14 cellular contexts compared by ENCODE assay signal in the genomic region with DNA sequence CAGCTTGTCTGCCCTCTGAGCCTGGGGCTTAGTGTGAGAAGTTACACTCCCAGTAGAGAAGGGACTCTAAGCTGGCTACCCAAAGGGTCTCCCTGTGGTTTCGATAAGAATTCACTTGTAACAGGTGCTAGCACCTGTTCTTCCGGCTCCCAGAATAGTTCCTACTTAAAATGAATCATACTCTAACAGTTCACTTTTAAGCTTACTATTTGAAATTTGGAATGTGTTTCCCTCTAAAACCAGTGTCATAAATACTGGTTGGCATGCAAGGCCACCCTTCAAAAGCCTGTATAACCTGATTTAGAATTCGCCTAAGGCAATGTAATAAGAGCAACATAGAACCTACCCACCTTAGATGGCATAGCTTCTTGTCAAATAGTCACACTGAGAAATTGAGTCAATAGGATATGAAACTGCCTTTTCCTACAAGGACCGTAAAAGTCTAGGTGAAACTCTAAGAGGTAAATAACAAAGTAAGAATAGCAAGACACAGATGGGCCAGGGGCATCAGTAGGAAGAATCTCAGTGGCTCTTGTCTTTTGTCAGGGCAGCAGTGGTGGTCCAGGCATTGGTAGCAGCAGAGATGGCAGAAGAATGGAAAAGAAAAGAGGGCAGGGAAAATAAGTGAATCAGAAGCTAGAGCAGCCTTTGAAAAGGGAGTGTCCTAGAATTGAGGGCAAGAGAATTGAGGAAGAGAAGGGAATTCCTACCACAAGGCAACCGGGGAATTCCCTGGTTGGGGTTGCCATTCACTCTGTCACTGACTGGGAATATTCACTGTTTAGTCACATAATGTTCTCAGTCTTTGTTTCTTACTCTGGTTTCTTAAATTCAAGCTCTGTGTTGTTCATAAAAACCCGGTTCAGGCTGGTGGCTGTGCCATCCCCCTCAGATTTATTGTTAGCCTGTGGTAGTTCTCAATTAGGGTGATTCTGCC.
DNase-seq lines count a peak whose midpoint lies in the region; ATAC-seq, FAIRE-seq and TF ChIP-seq lines count a peak whose summit lies in the region.
"Had no signal": no experiment of that assay in that cellular context is flagged by ENCODE, and none has a peak within 500 bp of the region (broad histone marks: within the 10 kb centered on the region; RNA-seq: fewer than 3 reads in every experiment).

No MANE protein-coding gene starts in this region.

- 85 to 89% methylated on average over 6 of the region's 6 CpGs for WGBS in testis, 2 donors

- no peaks in the 10 kb centered on the region for H3K9me3 Mint-ChIP-seq in activated T-helper 1 cell treated with anti-CD3 and anti-CD28 coated beads, Interleukin-12 subunit alpha, Interleukin-12 subunit beta, Interleukin-2, Interleukin-4 antibody, amounts not matched to agents 30 ng/mL and 10 ng/mL and 1 ng/mL, durations not matched to agents 14 hours and 24 hours and 36 hours

- no peaks in the 10 kb centered on the region for H3K27me3 Mint-ChIP-seq in activated T-helper 1 cell treated with anti-CD3 and anti-CD28 coated beads, Interleukin-12 subunit alpha, Interleukin-12 subunit beta, Interleukin-2, Interleukin-4 antibody, amounts not matched to agents 30 ng/mL and 10 ng/mL and 1 ng/mL, durations not matched to agents 14 hours and 24 hours and 36 hours (ENCODE audit: insufficient read depth)

- peaks cover 22% of the 10 kb centered on the region for H3K36me3 Mint-ChIP-seq in activated T-helper 1 cell treated with anti-CD3 and anti-CD28 coated beads, Interleukin-12 subunit alpha, Interleukin-12 subunit beta, Interleukin-2, Interleukin-4 antibody, amounts not matched to agents 30 ng/mL and 10 ng/mL and 1 ng/mL, durations not matched to agents 14 hours and 24 hours and 36 hours (ENCODE audit: low read depth)

- no peak for TF ChIP-seq POLR2A in testis (IDR thresholded peaks at IDR 0.05)

- peak overlapping the region; percentile 95 for H3K27ac Mint-ChIP-seq in activated T-helper 1 cell treated with anti-CD3 and anti-CD28 coated beads, Interleukin-12 subunit alpha, Interleukin-12 subunit beta, Interleukin-2, Interleukin-4 antibody, amounts not matched to agents 30 ng/mL and 10 ng/mL and 1 ng/mL, durations not matched to agents 14 hours and 24 hours and 36 hours

- TF ChIP-seq CTCF in testis (IDR thresholded peaks at IDR 0.05) = no peak

- ATAC-seq in HG02884 (IDR thresholded peaks at IDR 0.05; ENCODE audit: unreplicated experiment) (no peak), HG02759 (IDR thresholded peaks at IDR 0.05; ENCODE audit: unreplicated experiment) (no peak)
- ATAC-seq: activated CD4-positive, CD25-positive, alpha-beta regulatory T cell treated with anti-CD3 and anti-CD28 coated beads, Interleukin-2, amount 50 U/mL, for 24 hours; HepG2; upper lobe of right lung had no signal

- no peak for DNase-seq in GM19239 (ENCODE audit: insufficient read length, low spot score)
- no peak for DNase-seq in activated T-helper 1 cell treated with anti-CD3 and anti-CD28 coated beads, Interleukin-12 subunit alpha, Interleukin-12 subunit beta, Interleukin-2, Interleukin-4 antibody, amounts not matched to agents 30 ng/mL and 10 ng/mL and 1 ng/mL, durations not matched to agents 14 hours and 24 hours and 36 hours (ENCODE audit: low spot score)
- peak; percentile 90 for DNase-seq in kidney tubule cell (ENCODE audit: low spot score)
- no peak for DNase-seq in testis
- no peak for DNase-seq in NCI-H526 treated with DMSO at 0.1 percent for 48 hours (lab: John Stamatoyannopoulos, UW)
- DNase-seq: caudate nucleus; H7; stimulated activated CD4-positive, alpha-beta T cell treated with anti-CD3 and anti-CD28 coated beads, Interleukin-2, amount 100 ng/mL, for 48 hours; upper lobe of right lung had no signal

- H3K27ac ChIP-seq in ACC112 (ENCODE audit: low read depth, low read length) (peak overlapping the region; percentile 58; the same call in 1 of the 2 replicates), testis (no peak overlapping the region)
- H3K27ac ChIP-seq: upper lobe of right lung had no signal

- peaks cover 52% of the 10 kb centered on the region for H3K79me2 ChIP-seq in ACC112 (ENCODE audit: control insufficient read depth, insufficient read depth, low read length, unreplicated experiment)

- H2AFZ ChIP-seq in ACC112 (ENCODE audit: low read length, unreplicated experiment) = no peak overlapping the region

- FAIRE-seq in GM19239 (lab: Jason Lieb, UNC) = peak; percentile 80
- FAIRE-seq: HepG2 had no signal

- intact Hi-C loops in activated T-helper 1 cell treated with anti-CD3 and anti-CD28 coated beads, Interleukin-12 subunit alpha, Interleukin-12 subunit beta, Interleukin-2, Interleukin-4 antibody, amounts not matched to agents 30 ng/mL and 10 ng/mL and 1 ng/mL, durations not matched to agents 14 hours and 24 hours and 36 hours (cut with micrococcal nuclease) = loop anchor here (5.0 kb wide), 1 partner anchor 954 kb away; no protein-coding TSS in a partner anchor
- intact Hi-C loops in testis (cut with DNase I; ENCODE audit: low total_unique reads) = no loop called here

- H3K4me1 ChIP-seq in ACC112 (ENCODE audit: control insufficient read depth, insufficient read depth, low read length, unreplicated experiment) (peaks cover 55% of the 10 kb centered on the region), testis (no peaks in the 10 kb centered on the region)

- H3K4me3 Mint-ChIP-seq in activated T-helper 1 cell treated with anti-CD3 and anti-CD28 coated beads, Interleukin-12 subunit alpha, Interleukin-12 subunit beta, Interleukin-2, Interleukin-4 antibody, amounts not matched to agents 30 ng/mL and 10 ng/mL and 1 ng/mL, durations not matched to agents 14 hours and 24 hours and 36 hours = peak overlapping the region; percentile 12

- H3K4me3 ChIP-seq in ACC112 (ENCODE audit: low read depth, low read length) (no peak overlapping the region), testis (no peak overlapping the region)
- H3K4me3 ChIP-seq: upper lobe of right lung had no signal

- no peaks in the 10 kb centered on the region for H3K9me3 ChIP-seq in testis
- H3K9me3 ChIP-seq: upper lobe of right lung had no signal

- no peaks in the 10 kb centered on the region for H3K27me3 ChIP-seq in ACC112 (ENCODE audit: insufficient read depth, low read length)
- H3K27me3 ChIP-seq in testis = no peaks in the 10 kb centered on the region
- H3K27me3 ChIP-seq: upper lobe of right lung had no signal

- H3K4me1 Mint-ChIP-seq in activated T-helper 1 cell treated with anti-CD3 and anti-CD28 coated beads, Interleukin-12 subunit alpha, Interleukin-12 subunit beta, Interleukin-2, Interleukin-4 antibody, amounts not matched to agents 30 ng/mL and 10 ng/mL and 1 ng/mL, durations not matched to agents 14 hours and 24 hours and 36 hours (ENCODE audit: low read depth) = peaks cover 95% of the 10 kb centered on the region

- H3K36me3 ChIP-seq in ACC112 (ENCODE audit: insufficient read depth, low read length) (no peaks in the 10 kb centered on the region), testis (ENCODE audit: low read depth, missing control alignments) (no peaks in the 10 kb centered on the region)
- H3K36me3 ChIP-seq: upper lobe of right lung had no signal
